ENCODE assay signal across 8 cellular contexts in genomic region chr2:136246086-136246669, GRCh38.
DNase-seq lines count a peak whose midpoint lies in the region; ATAC-seq, FAIRE-seq and TF ChIP-seq lines count a peak whose summit lies in the region.

No MANE protein-coding gene starts in this region.

- peak overlapping the region; percentile 64 for H3K4me2 ChIP-seq in astrocyte (ENCODE audit: low read length)
- peak overlapping the region; percentile 73 for H3K4me2 ChIP-seq in HepG2 (ENCODE audit: low read depth, low read length)

- H3K9me3 Mint-ChIP-seq in astrocyte (ENCODE audit: unreplicated experiment): peaks cover 3% of the 10 kb centered on the region
- H3K9me3 Mint-ChIP-seq in activated T-cell treated with anti-CD3 and anti-CD28 coated beads, Interleukin-2, amount 50 U/mL, for 4 hours: no peaks in the 10 kb centered on the region

- DNase-seq in astrocyte (ENCODE audit: low read depth) (peak; percentile 47), HepG2 (ENCODE audit: low spot score) (peak; percentile 16), mesenteric fat pad (ENCODE audit: low spot score) (no peak), putamen (ENCODE audit: low spot score) (no peak)
- no peak for DNase-seq in activated T-cell treated with anti-CD3 and anti-CD28 coated beads, Interleukin-2, amount 50 U/mL, for 4 hours

- POLR2A ChIA-PET in HepG2 (lab: Yijun Ruan, JAX): no interaction called here

- peaks cover 2% of the 10 kb centered on the region for H3K27me3 Mint-ChIP-seq in astrocyte (ENCODE audit: low read depth, unreplicated experiment)
- no peaks in the 10 kb centered on the region for H3K27me3 Mint-ChIP-seq in activated T-cell treated with anti-CD3 and anti-CD28 coated beads, Interleukin-2, amount 50 U/mL, for 4 hours (ENCODE audit: low read depth)

- H3K27ac ChIP-seq in astrocyte (ENCODE audit: low read depth, low read length) (no peak overlapping the region), HepG2 (ENCODE audit: extremely low read length, insufficient read depth, low read length) (no peak overlapping the region)

- H3K79me2 ChIP-seq in astrocyte (ENCODE audit: insufficient read depth, low read length): no peaks in the 10 kb centered on the region
- H3K79me2 ChIP-seq in HepG2 (ENCODE audit: insufficient read depth, low read length): no peaks in the 10 kb centered on the region

- no peaks in the 10 kb centered on the region for H3K9me3 ChIP-seq in astrocyte (ENCODE audit: insufficient read depth, low read depth, low read length)
- H3K9me3 ChIP-seq in HepG2 (ENCODE audit: low read length): no peaks in the 10 kb centered on the region

- H3K27ac Mint-ChIP-seq in astrocyte (ENCODE audit: unreplicated experiment): no peak overlapping the region

- CTCF ChIA-PET in HepG2 (lab: Yijun Ruan, JAX; ENCODE audit: low intra/inter-chr PET ratio, low total read pairs): no interaction called here

- BruUV-seq in HepG2 (replicated peaks; lab: Mats Ljungman, UMichigan): no TSS peak

- no peaks in the 10 kb centered on the region for H4K20me1 ChIP-seq in astrocyte (ENCODE audit: insufficient read depth, low read length)
- no peaks in the 10 kb centered on the region for H4K20me1 ChIP-seq in HepG2 (ENCODE audit: insufficient read depth, low read length)

- intact Hi-C loops in HepG2 (cut with micrococcal nuclease; ENCODE audit: unreplicated experiment): no loop called here

- no peaks in the 10 kb centered on the region for H3K27me3 ChIP-seq in astrocyte (ENCODE audit: insufficient read depth, low read length)
- H3K27me3 ChIP-seq in HepG2 (ENCODE audit: control insufficient read depth in 1 of 2, insufficient read depth in 2 of 2, low read length in 2 of 2): no peaks in the 10 kb centered on the region

- TF ChIP-seq POLR2A in HepG2 (IDR thresholded peaks at IDR 0.05; ENCODE audit: insufficient read depth in 1 of 2, low read depth in 2 of 2, low read length in 2 of 2): no peak

- H2AFZ ChIP-seq in astrocyte (ENCODE audit: low read depth, low read length): peak overlapping the region; percentile 65
- peak overlapping the region; percentile 92 for H2AFZ ChIP-seq in HepG2 (ENCODE audit: low read length)

- H3K9ac ChIP-seq in astrocyte (ENCODE audit: low read length) (no peak overlapping the region), HepG2 (ENCODE audit: insufficient read depth, low read depth, low read length) (peak overlapping the region; percentile 24; the same call in 1 of the 2 replicates)

- H3K4me1 ChIP-seq in astrocyte (ENCODE audit: insufficient read depth, low read length) (peaks cover 6% of the 10 kb centered on the region), HepG2 (ENCODE audit: insufficient read depth, low read length) (peaks cover 8% of the 10 kb centered on the region)

- no peak for TF ChIP-seq CTCF in astrocyte (IDR thresholded peaks at IDR 0.05; ENCODE audit: insufficient read depth, low read depth, low read length)
- TF ChIP-seq CTCF in HepG2 (CRISPR knock-in tag; IDR thresholded peaks at IDR 0.05): no peak

- in situ Hi-C loops in HepG2 (cut with HindIII; ENCODE audit: extremely low pct_ligation_motif_present, low pct_unique_long_range_greater_than_20kb): no loop called here

- TF ChIP-seq RAD21 in HepG2 (CRISPR knock-in tag; IDR thresholded peaks at IDR 0.05): no peak

- TF ChIP-seq EP300 in HepG2 (IDR thresholded peaks at IDR 0.05; ENCODE audit: low read depth in 2 of 2, low read length in 2 of 2) (no peak), HepG2 (CRISPR knock-in tag; IDR thresholded peaks at IDR 0.05; ENCODE audit: borderline replicate concordance) (no peak)

- 14% methylated on average over 13 of the region's 15 CpGs for WGBS in HepG2 (ENCODE audit: low lambda C conversion rate)

- H3K4me3 ChIP-seq in astrocyte (ENCODE audit: insufficient read depth, low read depth, low read length) (no peak overlapping the region), HepG2 (replicated peaks in 1 of 3; ENCODE audit: insufficient read depth in 1 of 3, low read depth in 2 of 3, low read length in 3 of 3) (peak overlapping the region in 2 of 3 experiments; percentile 26 to 69; a peak in 4 of 6 replicates)

- no peaks in the 10 kb centered on the region for H3K36me3 ChIP-seq in astrocyte (ENCODE audit: insufficient read depth, low read length)
- H3K36me3 ChIP-seq in HepG2 (replicated peaks in 1 of 2; ENCODE audit: control insufficient read depth in 1 of 2, insufficient read depth in 2 of 2, low read length in 2 of 2): no peaks in the 10 kb centered on the region

- H3K4me1 Mint-ChIP-seq in astrocyte (ENCODE audit: low read depth, unreplicated experiment): peaks cover 6% of the 10 kb centered on the region
- peaks cover 33% of the 10 kb centered on the region for H3K4me1 Mint-ChIP-seq in activated T-cell treated with anti-CD3 and anti-CD28 coated beads, Interleukin-2, amount 50 U/mL, for 4 hours (ENCODE audit: low read depth)

- H3K36me3 Mint-ChIP-seq in astrocyte (ENCODE audit: low read depth, unreplicated experiment): no peaks in the 10 kb centered on the region
- no peaks in the 10 kb centered on the region for H3K36me3 Mint-ChIP-seq in activated T-cell treated with anti-CD3 and anti-CD28 coated beads, Interleukin-2, amount 50 U/mL, for 4 hours (ENCODE audit: insufficient read depth)

- H3K4me3 Mint-ChIP-seq in astrocyte (ENCODE audit: unreplicated experiment): no peak overlapping the region
- no peak overlapping the region for H3K4me3 Mint-ChIP-seq in activated T-cell treated with anti-CD3 and anti-CD28 coated beads, Interleukin-2, amount 50 U/mL, for 4 hours

- ATAC-seq in GM18909 (IDR thresholded peaks at IDR 0.05; ENCODE audit: poor library complexity, unreplicated experiment) (peak; percentile 83), HG03139 (IDR thresholded peaks at IDR 0.05; ENCODE audit: unreplicated experiment) (peak; percentile 79), HepG2 (peak; percentile 76), HG02884 (IDR thresholded peaks at IDR 0.05; ENCODE audit: unreplicated experiment) (no peak)
- no peak for ATAC-seq in activated T-cell treated with anti-CD3 and anti-CD28 coated beads, Interleukin-2, amount 50 U/mL, for 4 hours

- FAIRE-seq in astrocyte (lab: Jason Lieb, UNC): no peak
- no peak for FAIRE-seq in HepG2 (lab: Jason Lieb, UNC)

TF ChIP-seq in HepG2, 621 proteins besides CTCF, POLR2A, EP300 and RAD21 (continues in another document):
- TF ChIP-seq YEATS4 (CRISPR knock-in tag; IDR thresholded peaks at IDR 0.05; ENCODE audit: borderline replicate concordance): no peak
- TF ChIP-seq ZNF564 (CRISPR knock-in tag; IDR thresholded peaks at IDR 0.05): no peak
- TF ChIP-seq TCF7 (IDR thresholded peaks at IDR 0.05; ENCODE audit: low read depth): no peak
- no peak for TF ChIP-seq ZNF263 (CRISPR knock-in tag; IDR thresholded peaks at IDR 0.05)
- no peak for TF ChIP-seq GPN1 (CRISPR knock-in tag; IDR thresholded peaks at IDR 0.05; ENCODE audit: borderline replicate concordance)
- no peak for TF ChIP-seq ZNF879 (CRISPR knock-in tag; IDR thresholded peaks at IDR 0.05)
- TF ChIP-seq RFXAP (CRISPR knock-in tag; IDR thresholded peaks at IDR 0.05; ENCODE audit: borderline replicate concordance): no peak
- TF ChIP-seq CEBPZ (IDR thresholded peaks at IDR 0.05; ENCODE audit: low read length): no peak
- TF ChIP-seq KMT2A (CRISPR knock-in tag; IDR thresholded peaks at IDR 0.05): no peak
- no peak for TF ChIP-seq AGO1 (IDR thresholded peaks at IDR 0.05; ENCODE audit: low read depth, low read length, poor library complexity, severe bottlenecking)
- TF ChIP-seq RBM22 (optimal IDR thresholded peaks at IDR 0.05; ENCODE audit: low read length): no peak
- TF ChIP-seq DBP (CRISPR knock-in tag; IDR thresholded peaks at IDR 0.05; ENCODE audit: not compliant biosample characterization): no peak
- TF ChIP-seq SETDB1 (CRISPR knock-in tag; IDR thresholded peaks at IDR 0.05; ENCODE audit: borderline replicate concordance): no peak
- no peak for TF ChIP-seq GTF3A (CRISPR knock-in tag; conservative IDR thresholded peaks at IDR 0.05)
- TF ChIP-seq SATB2 (CRISPR knock-in tag; IDR thresholded peaks at IDR 0.05): no peak
- no peak for TF ChIP-seq IRF2 (CRISPR knock-in tag; IDR thresholded peaks at IDR 0.05)
- no peak for TF ChIP-seq ZSCAN21 (CRISPR knock-in tag; IDR thresholded peaks at IDR 0.05; ENCODE audit: borderline replicate concordance)

Comparison
In these comparisons a context has a peak if more than half of its experiments do, and no peak if none do; other contexts are left out.
1. ATAC-seq: peak in GM18909 (single experiment), HG03139 (single experiment) and HepG2 (single experiment); none in activated T-cell treated with anti-CD3 and anti-CD28 coated beads, Interleukin-2, amount 50 U/mL, for 4 hours (0 of 2) and HG02884 (single experiment).
2. DNase-seq: peak in astrocyte (single experiment) and HepG2 (single experiment); none in mesenteric fat pad (single experiment), putamen (single experiment) and activated T-cell treated with anti-CD3 and anti-CD28 coated beads, Interleukin-2, amount 50 U/mL, for 4 hours (single experiment).